ENCODE assay signal across 8 cellular contexts in genomic region chr14:63174760-63175191, GRCh38. TPM values are rescaled to one million over a fixed set of nuclear protein-coding genes. Genes with fewer than 3 reads are reported as not detected.
A peak's percentile ranks its signal among the peaks of the same experiment; 100 is the strongest.
DNase-seq lines count a peak whose midpoint lies in the region; ATAC-seq and TF ChIP-seq lines count a peak whose summit lies in the region.

No MANE protein-coding gene starts in this region.

- CTCF ChIA-PET in AG04449 (lab: Yijun Ruan, JAX), result interaction anchor here (0.7 to 9.0 kb wide), 13 partner anchors 8 to 995 kb away, joined by 3 to 166 read pairs (median 4); partner anchors contain the start of gene RHOJ

- no peak for ATAC-seq in GM21447 (IDR thresholded peaks at IDR 0.05; ENCODE audit: unreplicated experiment)

- H3K36me3 ChIP-seq in HAP-1 (replicated peaks), result no peaks in the 10 kb centered on the region

- DNase-seq in AG04449 (ENCODE audit: low read depth, low spot score), result no peak
- peak; percentile 34 to 53 for DNase-seq in HAP-1 (ENCODE audit: low spot score in 2 of 2)
- peak; percentile 14 for DNase-seq in NCI-H526 treated with DMSO at 0.1 percent for 48 hours (lab: John Stamatoyannopoulos, UW)
- DNase-seq in dermis blood vessel endothelial cell, result peak; percentile 91
- peak; percentile 64 for DNase-seq in medulla oblongata (ENCODE audit: extremely low spot score)
- DNase-seq in stimulated activated CD4-positive, alpha-beta T cell treated with anti-CD3 and anti-CD28 coated beads, Interleukin-12 subunit alpha, Interleukin-12 subunit beta, amount 100 ng/mL, for 4 hours, result no peak
- no peak for DNase-seq in activated naive CD4-positive, alpha-beta T cell treated with anti-CD3 and anti-CD28 coated beads, Interleukin-2, amount 50 U/mL, for 16 hours

- H3K9me3 ChIP-seq in HAP-1, result no peaks in the 10 kb centered on the region

- in situ Hi-C loops in HAP-1 (cut with MboI; ENCODE audit: low sequenced_read_pairs), result loop anchor here (10.0 kb wide), 1 partner anchor 100 kb away; no protein-coding TSS in a partner anchor

- POLR2A ChIA-PET in AG04449 (lab: Yijun Ruan, JAX), result no interaction called here

- TF ChIP-seq CTCF in AG04449 (IDR thresholded peaks at IDR 0.05; ENCODE audit: insufficient read depth, low read length, missing control alignments), result peak; percentile 58

- no peaks in the 10 kb centered on the region for H3K27me3 ChIP-seq in HAP-1 (ENCODE audit: low read depth)

- H3K4me1 ChIP-seq in HAP-1, result peaks cover 4% of the 10 kb centered on the region

- H3K4me3 ChIP-seq in AG04449 (ENCODE audit: low read depth, low read length) (no peak overlapping the region), HAP-1 (no peak overlapping the region)

RNA-seq across cellular contexts. Expression of gene RHOJ, which starts 29.5 kb away (rescaled TPM):
- total RNA-seq in dermis blood vessel endothelial cell, result 76.3 and 115 TPM in 2 replicates

Comparison
In these comparisons a context has a peak if more than half of its experiments do, and no peak if none do; other contexts are left out.
1. DNase-seq: peak in HAP-1 (2 of 2), NCI-H526 treated with DMSO at 0.1 percent for 48 hours (single experiment), dermis blood vessel endothelial cell (single experiment) and medulla oblongata (single experiment); none in AG04449 (single experiment), stimulated activated CD4-positive, alpha-beta T cell treated with anti-CD3 and anti-CD28 coated beads, Interleukin-12 subunit alpha, Interleukin-12 subunit beta, amount 100 ng/mL, for 4 hours (single experiment) and activated naive CD4-positive, alpha-beta T cell treated with anti-CD3 and anti-CD28 coated beads, Interleukin-2, amount 50 U/mL, for 16 hours (single experiment).